1 cellular context compared by ENCODE assay signal in the genomic region with DNA sequence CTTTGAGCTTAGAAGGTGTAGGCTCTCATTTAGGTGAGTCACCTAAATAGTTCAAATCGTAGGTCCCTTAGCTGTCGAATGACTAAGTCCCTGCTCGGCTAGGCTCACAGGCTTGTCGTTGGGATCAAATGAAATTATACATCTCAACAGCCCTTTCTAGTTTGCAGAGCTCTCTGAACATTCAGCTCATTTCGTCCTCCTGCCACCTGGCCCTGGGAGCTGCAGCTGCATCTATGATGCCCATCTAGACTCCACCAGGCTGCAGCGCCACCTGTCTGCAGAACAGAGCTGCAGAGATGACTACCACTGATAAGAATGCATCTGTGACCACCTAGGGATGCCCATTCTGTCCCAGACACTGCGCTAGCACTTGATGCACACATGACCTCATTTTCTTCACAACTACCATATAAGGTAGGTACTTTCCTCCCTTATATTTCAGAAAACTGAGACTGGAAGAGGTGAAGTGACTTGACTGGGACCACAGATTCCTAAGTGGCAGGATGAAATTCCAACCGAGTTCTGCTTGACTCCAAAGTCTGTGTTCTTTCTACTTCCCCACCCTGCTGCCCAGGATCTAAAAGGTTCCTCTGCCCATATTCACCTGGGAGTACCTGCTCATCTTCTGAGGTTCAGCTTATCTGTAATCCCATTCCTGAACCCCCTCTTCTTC.
TF ChIP-seq lines count a peak whose summit lies in the region.

No MANE protein-coding gene starts in this region.

TF ChIP-seq in K562, 482 proteins besides CTCF, POLR2A, EP300 and RAD21 (continued from another document):
- TF ChIP-seq, protein P1, sequence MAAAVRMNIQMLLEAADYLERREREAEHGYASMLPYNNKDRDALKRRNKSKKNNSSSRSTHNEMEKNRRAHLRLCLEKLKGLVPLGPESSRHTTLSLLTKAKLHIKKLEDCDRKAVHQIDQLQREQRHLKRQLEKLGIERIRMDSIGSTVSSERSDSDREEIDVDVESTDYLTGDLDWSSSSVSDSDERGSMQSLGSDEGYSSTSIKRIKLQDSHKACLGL (CRISPR knock-in tag; IDR thresholded peaks at IDR 0.05; ENCODE audit: borderline replicate concordance, poor library complexity, severe bottlenecking) = no peak
- TF ChIP-seq ZNF239 (CRISPR knock-in tag; IDR thresholded peaks at IDR 0.05) (no peak), ZNF175 (CRISPR knock-in tag; IDR thresholded peaks at IDR 0.05; ENCODE audit: low read depth) (no peak), L3MBTL2 (IDR thresholded peaks at IDR 0.05) (no peak), ZNF217 (CRISPR knock-in tag; IDR thresholded peaks at IDR 0.05) (no peak), ZNF253 (CRISPR knock-in tag; conservative IDR thresholded peaks at IDR 0.05) (no peak), GATA2 (CRISPR knock-in tag; IDR thresholded peaks at IDR 0.05) (peak; percentile 90), ZNF143 (CRISPR knock-in tag; IDR thresholded peaks at IDR 0.05) (no peak), ZNF23 (CRISPR knock-in tag; IDR thresholded peaks at IDR 0.05) (no peak), ZNF124 (CRISPR knock-in tag; IDR thresholded peaks at IDR 0.05) (no peak), NFATC3 (IDR thresholded peaks at IDR 0.05) (no peak), DDX20 (tag; IDR thresholded peaks at IDR 0.05; ENCODE audit: low read depth) (no peak), JUND (IDR thresholded peaks at IDR 0.05; ENCODE audit: borderline replicate concordance, low read depth, low read length) (peak; percentile 43; the same call in 1 of the 2 replicates), JUND (tag; IDR thresholded peaks at IDR 0.05; ENCODE audit: borderline replicate concordance, low read depth, low read length) (no peak), CBFB (CRISPR knock-in tag; IDR thresholded peaks at IDR 0.05) (no peak), RCOR1 (IDR thresholded peaks at IDR 0.05; ENCODE audit: borderline replicate concordance in 1 of 2, low read depth in 2 of 2, low read length in 2 of 2) (peak in 1 of 2 experiments; percentile 70; a peak in 2 of 4 replicates), POLR2G (IDR thresholded peaks at IDR 0.05; ENCODE audit: low read depth, low read length) (no peak), ZNF584 (CRISPR knock-in tag; IDR thresholded peaks at IDR 0.05; ENCODE audit: low read depth) (no peak), MTA3 (IDR thresholded peaks at IDR 0.05; ENCODE audit: borderline replicate concordance) (no peak), EGR1 (conservative IDR thresholded peaks at IDR 0.05) (no peak), ZNF699 (CRISPR knock-in tag; IDR thresholded peaks at IDR 0.05; ENCODE audit: insufficient replicate concordance) (no peak), PHF21A (IDR thresholded peaks at IDR 0.05; ENCODE audit: borderline replicate concordance, low read depth) (no peak), PML (IDR thresholded peaks at IDR 0.05; ENCODE audit: low read length) (no peak), CC2D1A (IDR thresholded peaks at IDR 0.05) (no peak), IFI16 (CRISPR knock-in tag; IDR thresholded peaks at IDR 0.05) (no peak), SMC3 (conservative IDR thresholded peaks at IDR 0.05; ENCODE audit: insufficient read depth, low read depth, low read length) (peak; percentile 48; the same call in 1 of the 2 replicates), CREB1 (IDR thresholded peaks at IDR 0.05) (no peak), CREB1 (CRISPR knock-in tag; IDR thresholded peaks at IDR 0.05) (no peak), ZNF780A (CRISPR knock-in tag; IDR thresholded peaks at IDR 0.05) (no peak), TCF3 (CRISPR knock-in tag; IDR thresholded peaks at IDR 0.05) (no peak), KLF16 (IDR thresholded peaks at IDR 0.05) (peak; percentile 47; the same call in 1 of the 2 replicates)
- TF ChIP-seq, protein P2, sequence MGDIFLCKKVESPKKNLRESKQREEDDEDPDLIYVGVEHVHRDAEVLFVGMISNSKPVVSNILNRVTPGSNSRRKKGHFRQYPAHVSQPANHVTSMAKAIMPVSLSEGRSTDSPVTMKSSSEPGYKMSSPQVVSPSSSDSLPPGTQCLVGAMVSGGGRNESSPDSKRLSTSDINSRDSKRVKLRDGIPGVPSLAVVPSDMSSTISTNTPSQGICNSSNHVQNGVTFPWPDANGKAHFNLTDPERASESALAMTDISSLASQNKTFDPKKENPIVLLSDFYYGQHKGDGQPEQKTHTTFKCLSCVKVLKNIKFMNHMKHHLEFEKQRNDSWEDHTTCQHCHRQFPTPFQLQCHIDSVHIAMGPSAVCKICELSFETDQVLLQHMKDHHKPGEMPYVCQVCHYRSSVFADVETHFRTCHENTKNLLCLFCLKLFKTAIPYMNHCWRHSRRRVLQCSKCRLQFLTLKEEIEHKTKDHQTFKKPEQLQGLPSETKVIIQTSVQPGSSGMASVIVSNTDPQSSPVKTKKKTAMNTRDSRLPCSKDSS (IDR thresholded peaks at IDR 0.05; ENCODE audit: low read depth, partially characterized antibody) = no peak
- TF ChIP-seq, protein P3, sequence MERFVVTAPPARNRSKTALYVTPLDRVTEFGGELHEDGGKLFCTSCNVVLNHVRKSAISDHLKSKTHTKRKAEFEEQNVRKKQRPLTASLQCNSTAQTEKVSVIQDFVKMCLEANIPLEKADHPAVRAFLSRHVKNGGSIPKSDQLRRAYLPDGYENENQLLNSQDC (CRISPR knock-in tag; IDR thresholded peaks at IDR 0.05) = no peak
- TF ChIP-seq, protein P4, sequence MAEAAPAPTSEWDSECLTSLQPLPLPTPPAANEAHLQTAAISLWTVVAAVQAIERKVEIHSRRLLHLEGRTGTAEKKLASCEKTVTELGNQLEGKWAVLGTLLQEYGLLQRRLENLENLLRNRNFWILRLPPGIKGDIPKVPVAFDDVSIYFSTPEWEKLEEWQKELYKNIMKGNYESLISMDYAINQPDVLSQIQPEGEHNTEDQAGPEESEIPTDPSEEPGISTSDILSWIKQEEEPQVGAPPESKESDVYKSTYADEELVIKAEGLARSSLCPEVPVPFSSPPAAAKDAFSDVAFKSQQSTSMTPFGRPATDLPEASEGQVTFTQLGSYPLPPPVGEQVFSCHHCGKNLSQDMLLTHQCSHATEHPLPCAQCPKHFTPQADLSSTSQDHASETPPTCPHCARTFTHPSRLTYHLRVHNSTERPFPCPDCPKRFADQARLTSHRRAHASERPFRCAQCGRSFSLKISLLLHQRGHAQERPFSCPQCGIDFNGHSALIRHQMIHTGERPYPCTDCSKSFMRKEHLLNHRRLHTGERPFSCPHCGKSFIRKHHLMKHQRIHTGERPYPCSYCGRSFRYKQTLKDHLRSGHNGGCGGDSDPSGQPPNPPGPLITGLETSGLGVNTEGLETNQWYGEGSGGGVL (CRISPR knock-in tag; IDR thresholded peaks at IDR 0.05) = no peak
- TF ChIP-seq, protein P5, sequence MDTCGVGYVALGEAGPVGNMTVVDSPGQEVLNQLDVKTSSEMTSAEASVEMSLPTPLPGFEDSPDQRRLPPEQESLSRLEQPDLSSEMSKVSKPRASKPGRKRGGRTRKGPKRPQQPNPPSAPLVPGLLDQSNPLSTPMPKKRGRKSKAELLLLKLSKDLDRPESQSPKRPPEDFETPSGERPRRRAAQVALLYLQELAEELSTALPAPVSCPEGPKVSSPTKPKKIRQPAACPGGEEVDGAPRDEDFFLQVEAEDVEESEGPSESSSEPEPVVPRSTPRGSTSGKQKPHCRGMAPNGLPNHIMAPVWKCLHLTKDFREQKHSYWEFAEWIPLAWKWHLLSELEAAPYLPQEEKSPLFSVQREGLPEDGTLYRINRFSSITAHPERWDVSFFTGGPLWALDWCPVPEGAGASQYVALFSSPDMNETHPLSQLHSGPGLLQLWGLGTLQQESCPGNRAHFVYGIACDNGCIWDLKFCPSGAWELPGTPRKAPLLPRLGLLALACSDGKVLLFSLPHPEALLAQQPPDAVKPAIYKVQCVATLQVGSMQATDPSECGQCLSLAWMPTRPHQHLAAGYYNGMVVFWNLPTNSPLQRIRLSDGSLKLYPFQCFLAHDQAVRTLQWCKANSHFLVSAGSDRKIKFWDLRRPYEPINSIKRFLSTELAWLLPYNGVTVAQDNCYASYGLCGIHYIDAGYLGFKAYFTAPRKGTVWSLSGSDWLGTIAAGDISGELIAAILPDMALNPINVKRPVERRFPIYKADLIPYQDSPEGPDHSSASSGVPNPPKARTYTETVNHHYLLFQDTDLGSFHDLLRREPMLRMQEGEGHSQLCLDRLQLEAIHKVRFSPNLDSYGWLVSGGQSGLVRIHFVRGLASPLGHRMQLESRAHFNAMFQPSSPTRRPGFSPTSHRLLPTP (IDR thresholded peaks at IDR 0.05; ENCODE audit: borderline replicate concordance, extremely low read depth, insufficient read length) = no peak
- TF ChIP-seq, protein P6, sequence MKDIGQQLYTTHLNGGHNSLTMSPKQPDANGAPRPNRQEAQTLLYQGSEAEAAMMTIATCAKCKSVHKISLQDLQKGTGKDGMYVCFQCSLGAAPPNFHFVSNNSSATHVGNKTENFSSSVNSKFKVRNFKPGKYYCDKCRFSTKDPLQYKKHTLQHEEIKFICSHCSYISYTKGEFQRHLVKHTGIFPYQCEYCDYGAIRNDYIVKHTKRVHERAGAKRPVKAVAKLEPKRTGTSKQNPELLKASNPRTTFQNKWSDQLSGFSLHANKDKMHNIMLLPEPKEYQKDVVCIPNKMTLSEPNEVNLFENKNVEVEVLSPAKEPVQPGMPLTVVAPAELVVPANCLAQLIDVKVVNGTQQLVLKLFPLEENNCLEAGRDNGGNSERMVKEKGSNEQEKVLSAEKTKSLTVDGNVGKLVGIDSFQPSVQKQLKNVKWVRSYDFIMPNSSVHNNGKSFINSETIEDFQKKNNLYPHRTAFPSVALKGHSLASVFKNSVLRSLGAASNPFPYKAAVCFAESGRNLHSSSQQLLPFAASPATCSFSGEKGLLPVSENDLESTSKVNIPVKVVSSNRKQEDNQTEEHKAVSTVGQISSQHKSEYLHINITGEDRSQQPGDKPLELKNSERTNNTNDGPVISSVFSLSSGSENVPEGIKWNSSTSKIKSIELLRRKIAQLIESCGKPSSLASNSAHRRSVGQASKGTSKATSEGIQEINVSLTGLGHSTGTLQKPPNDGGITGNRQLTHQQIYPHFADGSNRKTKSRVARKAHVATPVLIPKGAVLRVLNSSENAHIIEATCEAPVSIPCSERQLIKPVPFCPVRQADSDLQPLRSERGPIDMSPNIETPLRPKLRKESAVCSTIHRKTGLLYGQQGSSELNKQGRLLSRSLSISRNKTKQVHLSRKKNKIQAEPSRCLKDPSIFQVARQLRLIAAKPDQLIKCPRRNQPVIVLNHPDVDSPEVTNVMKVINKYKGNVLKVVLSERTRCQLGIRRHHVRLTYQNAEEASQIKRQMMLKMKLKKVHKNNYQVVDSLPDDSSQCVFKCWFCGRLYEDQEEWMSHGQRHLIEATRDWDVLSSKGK (CRISPR knock-in tag; IDR thresholded peaks at IDR 0.05) = no peak
- TF ChIP-seq, protein P7, sequence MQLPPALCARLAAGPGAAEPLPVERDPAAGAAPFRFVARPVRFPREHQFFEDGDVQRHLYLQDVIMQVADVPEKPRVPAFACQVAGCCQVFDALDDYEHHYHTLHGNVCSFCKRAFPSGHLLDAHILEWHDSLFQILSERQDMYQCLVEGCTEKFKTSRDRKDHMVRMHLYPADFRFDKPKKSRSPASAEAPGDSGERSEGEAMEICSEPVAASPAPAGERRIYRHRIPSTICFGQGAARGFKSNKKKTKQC (CRISPR knock-in tag; IDR thresholded peaks at IDR 0.05) = no peak
- TF ChIP-seq, protein P8, sequence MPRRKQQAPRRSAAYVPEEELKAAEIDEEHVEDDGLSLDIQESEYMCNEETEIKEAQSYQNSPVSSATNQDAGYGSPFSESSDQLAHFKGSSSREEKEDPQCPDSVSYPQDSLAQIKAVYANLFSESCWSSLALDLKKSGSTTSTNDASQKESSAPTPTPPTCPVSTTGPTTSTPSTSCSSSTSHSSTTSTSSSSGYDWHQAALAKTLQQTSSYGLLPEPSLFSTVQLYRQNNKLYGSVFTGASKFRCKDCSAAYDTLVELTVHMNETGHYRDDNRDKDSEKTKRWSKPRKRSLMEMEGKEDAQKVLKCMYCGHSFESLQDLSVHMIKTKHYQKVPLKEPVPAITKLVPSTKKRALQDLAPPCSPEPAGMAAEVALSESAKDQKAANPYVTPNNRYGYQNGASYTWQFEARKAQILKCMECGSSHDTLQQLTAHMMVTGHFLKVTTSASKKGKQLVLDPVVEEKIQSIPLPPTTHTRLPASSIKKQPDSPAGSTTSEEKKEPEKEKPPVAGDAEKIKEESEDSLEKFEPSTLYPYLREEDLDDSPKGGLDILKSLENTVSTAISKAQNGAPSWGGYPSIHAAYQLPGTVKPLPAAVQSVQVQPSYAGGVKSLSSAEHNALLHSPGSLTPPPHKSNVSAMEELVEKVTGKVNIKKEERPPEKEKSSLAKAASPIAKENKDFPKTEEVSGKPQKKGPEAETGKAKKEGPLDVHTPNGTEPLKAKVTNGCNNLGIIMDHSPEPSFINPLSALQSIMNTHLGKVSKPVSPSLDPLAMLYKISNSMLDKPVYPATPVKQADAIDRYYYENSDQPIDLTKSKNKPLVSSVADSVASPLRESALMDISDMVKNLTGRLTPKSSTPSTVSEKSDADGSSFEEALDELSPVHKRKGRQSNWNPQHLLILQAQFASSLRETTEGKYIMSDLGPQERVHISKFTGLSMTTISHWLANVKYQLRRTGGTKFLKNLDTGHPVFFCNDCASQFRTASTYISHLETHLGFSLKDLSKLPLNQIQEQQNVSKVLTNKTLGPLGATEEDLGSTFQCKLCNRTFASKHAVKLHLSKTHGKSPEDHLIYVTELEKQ (CRISPR knock-in tag; IDR thresholded peaks at IDR 0.05) = no peak
- TF ChIP-seq, protein P9, sequence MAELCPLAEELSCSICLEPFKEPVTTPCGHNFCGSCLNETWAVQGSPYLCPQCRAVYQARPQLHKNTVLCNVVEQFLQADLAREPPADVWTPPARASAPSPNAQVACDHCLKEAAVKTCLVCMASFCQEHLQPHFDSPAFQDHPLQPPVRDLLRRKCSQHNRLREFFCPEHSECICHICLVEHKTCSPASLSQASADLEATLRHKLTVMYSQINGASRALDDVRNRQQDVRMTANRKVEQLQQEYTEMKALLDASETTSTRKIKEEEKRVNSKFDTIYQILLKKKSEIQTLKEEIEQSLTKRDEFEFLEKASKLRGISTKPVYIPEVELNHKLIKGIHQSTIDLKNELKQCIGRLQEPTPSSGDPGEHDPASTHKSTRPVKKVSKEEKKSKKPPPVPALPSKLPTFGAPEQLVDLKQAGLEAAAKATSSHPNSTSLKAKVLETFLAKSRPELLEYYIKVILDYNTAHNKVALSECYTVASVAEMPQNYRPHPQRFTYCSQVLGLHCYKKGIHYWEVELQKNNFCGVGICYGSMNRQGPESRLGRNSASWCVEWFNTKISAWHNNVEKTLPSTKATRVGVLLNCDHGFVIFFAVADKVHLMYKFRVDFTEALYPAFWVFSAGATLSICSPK (IDR thresholded peaks at IDR 0.05; ENCODE audit: borderline replicate concordance) = no peak
- TF ChIP-seq, protein P10, sequence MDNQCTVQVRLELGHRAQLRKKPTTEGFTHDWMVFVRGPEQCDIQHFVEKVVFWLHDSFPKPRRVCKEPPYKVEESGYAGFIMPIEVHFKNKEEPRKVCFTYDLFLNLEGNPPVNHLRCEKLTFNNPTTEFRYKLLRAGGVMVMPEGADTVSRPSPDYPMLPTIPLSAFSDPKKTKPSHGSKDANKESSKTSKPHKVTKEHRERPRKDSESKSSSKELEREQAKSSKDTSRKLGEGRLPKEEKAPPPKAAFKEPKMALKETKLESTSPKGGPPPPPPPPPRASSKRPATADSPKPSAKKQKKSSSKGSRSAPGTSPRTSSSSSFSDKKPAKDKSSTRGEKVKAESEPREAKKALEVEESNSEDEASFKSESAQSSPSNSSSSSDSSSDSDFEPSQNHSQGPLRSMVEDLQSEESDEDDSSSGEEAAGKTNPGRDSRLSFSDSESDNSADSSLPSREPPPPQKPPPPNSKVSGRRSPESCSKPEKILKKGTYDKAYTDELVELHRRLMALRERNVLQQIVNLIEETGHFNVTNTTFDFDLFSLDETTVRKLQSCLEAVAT (IDR thresholded peaks at IDR 0.05) = no peak
